Comparison of ENCODE assay signal across 18 cellular contexts in genomic region chr1:56535362-56535761, GRCh38. TPM values are rescaled to one million over a fixed set of nuclear protein-coding genes. Genes with fewer than 3 reads are reported as not detected.
"Had no signal": no experiment of that assay in that cellular context is flagged by ENCODE, and none has a peak within 500 bp of the region (broad histone marks: within the 10 kb centered on the region; RNA-seq: fewer than 3 reads in every experiment).

No MANE protein-coding gene starts in this region.

- H3K36me3 ChIP-seq: brain microvascular endothelial cell, uterus had no signal

- H3K27me3 ChIP-seq: brain microvascular endothelial cell, esophagus squamous epithelium, thyroid gland, uterus had no signal

- ATAC-seq: activated CD8-positive, alpha-beta memory T cell treated with anti-CD3 and anti-CD28 coated beads, Interleukin-2, amount 10 ng/mL, durations not matched to agents 7 days and 5 days; activated naive CD4-positive, alpha-beta T cell treated with anti-CD3 and anti-CD28 coated beads, Interleukin-2, amount 50 U/mL, for 72 hours; stimulated activated effector memory CD8-positive, alpha-beta T cell treated with anti-CD3 and anti-CD28 coated beads, Interleukin-12 subunit alpha, Interleukin-12 subunit beta, amount 100 ng/mL, for 72 hours had no signal

- H3K9me3 ChIP-seq: esophagus squamous epithelium, thyroid gland, uterus had no signal

- DNase-seq: activated CD4-positive, alpha-beta T cell treated with anti-CD3 and anti-CD28 coated beads, Interleukin-2, amount 50 U/mL, for 48 hours; activated CD4-positive, CD25-positive, alpha-beta regulatory T cell treated with anti-CD3 and anti-CD28 coated beads, Interleukin-2, amount 50 U/mL, for 72 hours; activated CD8-positive, alpha-beta memory T cell treated with anti-CD3 and anti-CD28 coated beads, Interleukin-2, amount 10 ng/mL, durations not matched to agents 7 days and 5 days; activated effector memory CD4-positive, alpha-beta T cell treated with anti-CD3 and anti-CD28 coated beads, Interleukin-2, amount 50 U/mL, for 16 hours; activated T-cell treated with anti-CD3 and anti-CD28 coated beads, Interleukin-2, amount 50 U/mL, for 24 hours; amniotic stem cell; brain microvascular endothelial cell; esophagus squamous epithelium; foreskin fibroblast; islet precursor cell; naive B cell; retina; SW 1271; uterus had no signal

- H3K4me3 ChIP-seq: esophagus squamous epithelium, lung, thyroid gland, uterus had no signal

- H3K27ac ChIP-seq: brain microvascular endothelial cell, esophagus squamous epithelium, uterus had no signal

RNA-seq across cellular contexts. Expression of gene PLPP3, which starts 44.0 kb away (rescaled TPM):
- total RNA-seq: activated CD8-positive, alpha-beta memory T cell treated with anti-CD3 and anti-CD28 coated beads, Interleukin-2, amount 10 ng/mL, durations not matched to agents 7 days and 5 days; activated naive CD4-positive, alpha-beta T cell treated with anti-CD3 and anti-CD28 coated beads, Interleukin-2, amount 50 U/mL, for 72 hours had no signal
